ENCODE assay signal across 3 cellular contexts in genomic region chr2:3542107-3542506, GRCh38.
A peak's percentile ranks its signal among the peaks of the same experiment; 100 is the strongest.
TF ChIP-seq lines count a peak whose summit lies in the region.

No MANE protein-coding gene starts in this region.

TF ChIP-seq in A549, 52 proteins besides CTCF, POLR2A, EP300 and RAD21:
- TF ChIP-seq GATA3 (IDR thresholded peaks at IDR 0.05; ENCODE audit: borderline replicate concordance): no peak
- TF ChIP-seq RNF2 (IDR thresholded peaks at IDR 0.05; ENCODE audit: borderline replicate concordance, low read depth): no peak
- no peak for TF ChIP-seq NFE2L2 (conservative IDR thresholded peaks at IDR 0.05; ENCODE audit: low read length)
- no peak for TF ChIP-seq HDAC2 (IDR thresholded peaks at IDR 0.05)
- TF ChIP-seq MAFK (IDR thresholded peaks at IDR 0.05; ENCODE audit: partially characterized antibody): peak; percentile 91
TF ChIP-seq in A549: peak in this region for 1.

TF ChIP-seq in IMR-90, 13 proteins besides CTCF, POLR2A, EP300 and RAD21:
- TF ChIP-seq MAZ (IDR thresholded peaks at IDR 0.05; ENCODE audit: borderline replicate concordance, low read depth, low read length): no peak
- no peak for TF ChIP-seq FOS (IDR thresholded peaks at IDR 0.05; ENCODE audit: low read depth, low read length)
- TF ChIP-seq MAFK (IDR thresholded peaks at IDR 0.05; ENCODE audit: low read depth, low read length): peak; percentile 79
- no peak for TF ChIP-seq SMC3 (IDR thresholded peaks at IDR 0.05; ENCODE audit: low read depth, low read length)
- TF ChIP-seq MXI1 (IDR thresholded peaks at IDR 0.05; ENCODE audit: borderline replicate concordance, low read depth, low read length): no peak
- no peak for TF ChIP-seq CEBPB (IDR thresholded peaks at IDR 0.05; ENCODE audit: low read depth, low read length)
TF ChIP-seq in IMR-90: peak in this region for 1.

TF ChIP-seq in endothelial cell of umbilical vein, 7 proteins besides CTCF, POLR2A, EP300 and RAD21:
- TF ChIP-seq POLR2AphosphoS5 (IDR thresholded peaks at IDR 0.05; ENCODE audit: insufficient read depth, low read depth, low read length): no peak
- no peak for TF ChIP-seq GATA2 (IDR thresholded peaks at IDR 0.05; ENCODE audit: insufficient read depth, insufficient read length, low read depth, low read length)
- TF ChIP-seq MAX (IDR thresholded peaks at IDR 0.05; ENCODE audit: insufficient read depth, insufficient read length): no peak
- TF ChIP-seq EZH2 (IDR thresholded peaks at IDR 0.05; ENCODE audit: borderline replicate concordance, low read depth, low read length, severe bottlenecking): no peak
- TF ChIP-seq MYC (IDR thresholded peaks at IDR 0.05; ENCODE audit: low read depth, low read length): no peak
- TF ChIP-seq FOS (IDR thresholded peaks at IDR 0.05; ENCODE audit: borderline replicate concordance, insufficient read depth, low read length): no peak
- no peak for TF ChIP-seq JUN (IDR thresholded peaks at IDR 0.05; ENCODE audit: borderline replicate concordance, insufficient read depth, insufficient read length, low read depth)
